26 cellular contexts compared by ENCODE assay signal in genomic region chr10:123588386-123588914, GRCh38.
DNase-seq lines count a peak whose midpoint lies in the region; ATAC-seq, FAIRE-seq and TF ChIP-seq lines count a peak whose summit lies in the region.
"Had no signal": no experiment of that assay in that cellular context is flagged by ENCODE, and none has a peak within 500 bp of the region (broad histone marks: within the 10 kb centered on the region; RNA-seq: fewer than 3 reads in every experiment).

No MANE protein-coding gene starts in this region.

- FAIRE-seq in GM12891 (lab: Jason Lieb, UNC) = no peak
- FAIRE-seq: A549, GM12878, GM19239 had no signal

- no peak overlapping the region for H3K4me3 Mint-ChIP-seq in osteocyte (ENCODE audit: unreplicated experiment)
- H3K4me3 Mint-ChIP-seq in stimulated activated memory B cell treated with anti-CD40 and anti-IgM and Interleukin-4, amounts not matched to agents 10 μg/mL and 1 μg/mL and 100 μg/mL, for 72 hours = no peak overlapping the region
- H3K4me3 Mint-ChIP-seq: CD4-positive, alpha-beta memory T cell; CD4-positive, CD25-positive, alpha-beta regulatory T cell; CD8-positive, alpha-beta memory T cell had no signal

- no peaks in the 10 kb centered on the region for H3K4me1 Mint-ChIP-seq in osteocyte (ENCODE audit: unreplicated experiment)
- no peaks in the 10 kb centered on the region for H3K4me1 Mint-ChIP-seq in stimulated activated memory B cell treated with anti-CD40 and anti-IgM and Interleukin-4, amounts not matched to agents 10 μg/mL and 1 μg/mL and 100 μg/mL, for 72 hours
- H3K4me1 Mint-ChIP-seq: CD14-positive monocyte; CD4-positive, alpha-beta memory T cell; CD4-positive, CD25-positive, alpha-beta regulatory T cell; CD8-positive, alpha-beta memory T cell had no signal

- H3K36me3 Mint-ChIP-seq in osteocyte (ENCODE audit: unreplicated experiment) = no peaks in the 10 kb centered on the region
- H3K36me3 Mint-ChIP-seq in stimulated activated memory B cell treated with anti-CD40 and anti-IgM and Interleukin-4, amounts not matched to agents 10 μg/mL and 1 μg/mL and 100 μg/mL, for 72 hours = no peaks in the 10 kb centered on the region
- H3K36me3 Mint-ChIP-seq: CD14-positive monocyte; CD4-positive, alpha-beta memory T cell; CD4-positive, CD25-positive, alpha-beta regulatory T cell; CD8-positive, alpha-beta memory T cell had no signal

- no peak overlapping the region for H3K27ac Mint-ChIP-seq in osteocyte (ENCODE audit: unreplicated experiment)
- no peak overlapping the region for H3K27ac Mint-ChIP-seq in stimulated activated memory B cell treated with anti-CD40 and anti-IgM and Interleukin-4, amounts not matched to agents 10 μg/mL and 1 μg/mL and 100 μg/mL, for 72 hours
- H3K27ac Mint-ChIP-seq: CD14-positive monocyte; CD4-positive, alpha-beta memory T cell; CD4-positive, CD25-positive, alpha-beta regulatory T cell; CD8-positive, alpha-beta memory T cell had no signal

- TF ChIP-seq POLR2A in GM12891 (IDR thresholded peaks at IDR 0.05; ENCODE audit: low read depth, low read length) = no peak

- peaks cover 8% of the 10 kb centered on the region for H3K27me3 Mint-ChIP-seq in osteocyte (ENCODE audit: unreplicated experiment)
- peaks cover 25% of the 10 kb centered on the region for H3K27me3 Mint-ChIP-seq in stimulated activated memory B cell treated with anti-CD40 and anti-IgM and Interleukin-4, amounts not matched to agents 10 μg/mL and 1 μg/mL and 100 μg/mL, for 72 hours

- H3K9me3 Mint-ChIP-seq in osteocyte (ENCODE audit: unreplicated experiment) = no peaks in the 10 kb centered on the region
- no peaks in the 10 kb centered on the region for H3K9me3 Mint-ChIP-seq in stimulated activated memory B cell treated with anti-CD40 and anti-IgM and Interleukin-4, amounts not matched to agents 10 μg/mL and 1 μg/mL and 100 μg/mL, for 72 hours
- H3K9me3 Mint-ChIP-seq: CD4-positive, CD25-positive, alpha-beta regulatory T cell; CD8-positive, alpha-beta memory T cell had no signal

- peak; percentile 34 for ATAC-seq in stimulated activated memory B cell treated with anti-CD40 and anti-IgM and Interleukin-4, amounts not matched to agents 10 μg/mL and 1 μg/mL and 100 μg/mL, for 72 hours
- no peak for ATAC-seq in HG03442 (IDR thresholded peaks at IDR 0.05; ENCODE audit: unreplicated experiment)
- ATAC-seq: A549, GM12878 had no signal

- TF ChIP-seq CTCF in osteocyte (IDR thresholded peaks at IDR 0.05) = no peak

- DNase-seq in activated CD8-positive, alpha-beta memory T cell treated with anti-CD3 and anti-CD28 coated beads for 24 hours = peak; percentile 45
- no peak for DNase-seq in activated CD8-positive, alpha-beta memory T cell treated with anti-CD3 and anti-CD28 coated beads, Interleukin-2, amount 50 U/mL, for 4 hours
- DNase-seq in ecto neural progenitor cell (ENCODE audit: low spot score) (peak; percentile 37), osteocyte (ENCODE audit: extremely low spot score, unreplicated experiment) (peak; percentile 38), Ammon's horn (ENCODE audit: low spot score) (no peak), GM12891 (ENCODE audit: insufficient read length, low spot score) (no peak)
- DNase-seq: AML-193; BE2C; C1 segment of cervical spinal cord; CD4-positive, alpha-beta memory T cell; CD4-positive, CD25-positive, alpha-beta regulatory T cell; CD8-positive, alpha-beta memory T cell; COR-L47; DMS 273 treated with DMSO at 0.1 percent for 48 hours; DMS153; DMS53; DMS79; DND-41; EL; GDM1 had no signal

TF ChIP-seq in GM12891, 5 proteins besides CTCF, POLR2A, EP300 and RAD21:
- TF ChIP-seq SPI1 (IDR thresholded peaks at IDR 0.05; ENCODE audit: low read depth, low read length) (no peak), POLR2AphosphoS5 (IDR thresholded peaks at IDR 0.05; ENCODE audit: low read depth, low read length) (no peak), TAF1 (IDR thresholded peaks at IDR 0.05; ENCODE audit: low read depth, low read length) (no peak)

Comparison
In these comparisons a context has a peak if more than half of its experiments do, and no peak if none do; other contexts are left out.
1. DNase-seq: peak in activated CD8-positive, alpha-beta memory T cell treated with anti-CD3 and anti-CD28 coated beads for 24 hours (single experiment), ecto neural progenitor cell (single experiment) and osteocyte (single experiment); none in activated CD8-positive, alpha-beta memory T cell treated with anti-CD3 and anti-CD28 coated beads, Interleukin-2, amount 50 U/mL, for 4 hours (single experiment), Ammon's horn (single experiment) and GM12891 (single experiment).